Comparison of ENCODE assay signal across 11 cellular contexts in the genomic region with DNA sequence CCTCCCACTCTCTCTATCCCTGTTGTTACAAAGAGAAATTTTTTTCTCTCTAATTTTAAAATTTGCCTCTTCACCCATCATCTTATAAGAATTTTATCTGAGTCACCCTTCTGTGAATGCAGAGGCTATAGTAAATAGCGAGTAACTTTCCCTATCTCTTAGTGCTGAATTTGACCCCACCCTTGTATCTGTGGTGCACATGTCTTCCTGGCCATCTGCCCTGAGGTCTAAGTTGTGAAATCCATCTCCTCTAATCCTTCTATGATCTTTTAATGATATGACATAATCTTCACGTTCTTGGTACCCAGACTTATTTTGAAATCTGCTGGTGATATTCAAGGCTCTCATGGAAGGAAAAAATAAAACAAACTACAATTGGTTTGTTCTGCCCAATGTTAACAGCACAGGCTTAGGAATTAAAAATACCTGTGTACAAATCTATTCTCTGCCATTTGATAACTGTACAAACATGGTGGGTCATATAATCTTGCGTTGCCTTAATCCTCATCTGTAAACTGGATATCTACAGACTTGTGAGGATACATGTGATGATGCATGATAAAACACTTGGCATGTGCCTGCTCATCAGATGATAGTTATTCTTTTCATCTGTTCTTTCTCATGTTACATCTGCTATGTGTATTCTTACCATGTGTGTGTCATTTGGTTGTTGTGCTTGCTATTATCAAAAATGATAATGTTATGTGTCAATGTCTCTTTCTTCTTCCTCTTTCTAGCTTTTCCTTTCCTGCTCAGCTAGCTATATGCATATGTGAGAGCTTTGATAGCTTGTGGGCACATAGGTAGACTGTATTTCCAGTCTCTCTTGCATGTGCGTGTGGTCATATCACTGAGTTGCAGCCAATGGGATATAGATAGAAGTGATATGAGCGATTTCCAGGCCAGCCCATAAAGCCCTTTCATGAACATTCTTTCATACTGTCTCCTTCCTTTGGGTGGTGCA. TPM values are rescaled to one million over a fixed set of nuclear protein-coding genes. Genes with fewer than 3 reads are reported as not detected.
DNase-seq lines count a peak whose midpoint lies in the region; ATAC-seq and TF ChIP-seq lines count a peak whose summit lies in the region.
"Had no signal": no experiment of that assay in that cellular context is flagged by ENCODE, and none has a peak within 500 bp of the region (broad histone marks: within the 10 kb centered on the region; RNA-seq: fewer than 3 reads in every experiment).

No MANE protein-coding gene starts in this region.

- no peak for TF ChIP-seq POLR2A in erythroblast (IDR thresholded peaks at IDR 0.05; ENCODE audit: low read length)

- no peaks in the 10 kb centered on the region for H3K36me3 ChIP-seq in upper lobe of right lung
- H3K36me3 ChIP-seq: thoracic aorta had no signal

- no peak overlapping the region for H3K4me3 ChIP-seq in upper lobe of right lung
- H3K4me3 ChIP-seq: thoracic aorta had no signal

- H3K27me3 ChIP-seq in upper lobe of right lung: no peaks in the 10 kb centered on the region

- no peaks in the 10 kb centered on the region for H3K9me3 ChIP-seq in upper lobe of right lung
- H3K9me3 ChIP-seq: thoracic aorta had no signal

- intact Hi-C loops in upper lobe of right lung (cut with DNase I): no loop called here

- peak; percentile 32 for DNase-seq in activated CD8-positive, alpha-beta memory T cell treated with anti-CD3 and anti-CD28 coated beads for 24 hours
- DNase-seq in activated CD8-positive, alpha-beta memory T cell treated with anti-CD3 and anti-CD28 coated beads, Interleukin-2, amount 50 U/mL, for 48 hours: no peak
- DNase-seq in OCI-M1 (lab: John Stamatoyannopoulos, UW) (peak; percentile 96), erythroblast (lab: John Stamatoyannopoulos, UW) (peak; percentile 88 to 93), upper lobe of right lung (no peak), NCI-H187 (lab: John Stamatoyannopoulos, UW) (no peak), GDM1 (lab: John Stamatoyannopoulos, UW) (no peak)
- DNase-seq: activated effector memory CD4-positive, alpha-beta T cell treated with Interleukin-2 at 50 U/mL for 16 hours; NCI-H526 had no signal

- TF ChIP-seq CTCF in upper lobe of right lung (IDR thresholded peaks at IDR 0.05): no peak

- ATAC-seq in upper lobe of right lung (peak; percentile 62), GM21381 (IDR thresholded peaks at IDR 0.05; ENCODE audit: unreplicated experiment) (no peak)

- peaks cover 7% of the 10 kb centered on the region for H3K4me1 ChIP-seq in upper lobe of right lung

- no peak overlapping the region for H3K27ac ChIP-seq in upper lobe of right lung
- H3K27ac ChIP-seq: thoracic aorta had no signal

RNA-seq across cellular contexts. Expression of a gene that starts 13.7 kb away (rescaled TPM):
- 0.43 TPM for total RNA-seq in upper lobe of right lung
- total RNA-seq: thoracic aorta had no signal

RNA-seq across cellular contexts. Expression of a gene that starts 20.4 kb away (rescaled TPM):
- total RNA-seq in upper lobe of right lung: 40.9 TPM

Comparison
In these comparisons a context has a peak if more than half of its experiments do, and no peak if none do; other contexts are left out.
1. DNase-seq: peak in activated CD8-positive, alpha-beta memory T cell treated with anti-CD3 and anti-CD28 coated beads for 24 hours (single experiment), OCI-M1 (single experiment) and erythroblast (2 of 2); none in activated CD8-positive, alpha-beta memory T cell treated with anti-CD3 and anti-CD28 coated beads, Interleukin-2, amount 50 U/mL, for 48 hours (single experiment), upper lobe of right lung (single experiment), NCI-H187 (0 of 2) and GDM1 (single experiment).